In genomic region chr1:69244211-69244610, GRCh38 we compare ENCODE assay signal across 22 cellular contexts.
DNase-seq lines count a peak whose midpoint lies in the region; ATAC-seq and TF ChIP-seq lines count a peak whose summit lies in the region.
"Had no signal": no experiment of that assay in that cellular context is flagged by ENCODE, and none has a peak within 500 bp of the region (broad histone marks: within the 10 kb centered on the region; RNA-seq: fewer than 3 reads in every experiment).

No MANE protein-coding gene starts in this region.

- H3K79me2 ChIP-seq in H9 (ENCODE audit: insufficient read depth, low read length) = no peaks in the 10 kb centered on the region

- H3K9me3 Mint-ChIP-seq in H9 = no peaks in the 10 kb centered on the region

- H3K4me3 ChIP-seq in A673 (ENCODE audit: low read depth, low read length, poor library complexity, severe bottlenecking) (no peak overlapping the region), choroid plexus epithelial cell (ENCODE audit: low read depth, low read length) (no peak overlapping the region), iPS-18a (ENCODE audit: low read length) (peak overlapping the region; percentile 26), uterus (no peak overlapping the region), left lung (no peak overlapping the region)

- no peak overlapping the region for H3K23ac ChIP-seq in H9 (ENCODE audit: insufficient read length, low read depth, low read length)

- no peak overlapping the region for H2BK12ac ChIP-seq in H9 (ENCODE audit: insufficient read length, low read depth, low read length)

- no peaks in the 10 kb centered on the region for H3K23me2 ChIP-seq in H9 (ENCODE audit: insufficient read length, low read depth, low read length, poor library complexity, severe bottlenecking)

- TF ChIP-seq POLR2A in uterus (IDR thresholded peaks at IDR 0.05) = no peak

- H3K4me1 Mint-ChIP-seq in H9 = peaks cover 20 to 23% of the 10 kb centered on the region in 2 experiments
- H3K4me1 Mint-ChIP-seq: B cell, CD14-positive monocyte, IgD-negative memory B cell had no signal

- H3K79me1 ChIP-seq in H9 (ENCODE audit: insufficient read depth, low read depth, low read length, poor library complexity, severe bottlenecking) = no peaks in the 10 kb centered on the region

- H3K4me2 ChIP-seq in H9 (ENCODE audit: insufficient read depth, insufficient read length, low read length) = no peak overlapping the region

- no peak overlapping the region for H2BK20ac ChIP-seq in H9 (ENCODE audit: low read depth, low read length, poor library complexity, severe bottlenecking)

- TF ChIP-seq CTCF in A673 (conservative IDR thresholded peaks at IDR 0.05; ENCODE audit: low read depth, low read length) = no peak
- TF ChIP-seq CTCF in H9 (conservative IDR thresholded peaks at IDR 0.05) = no peak
- TF ChIP-seq CTCF in choroid plexus epithelial cell (conservative IDR thresholded peaks at IDR 0.05; ENCODE audit: low read depth, low read length) = no peak
- TF ChIP-seq CTCF in uterus (IDR thresholded peaks at IDR 0.05) = no peak
- no peak for TF ChIP-seq CTCF in left lung (IDR thresholded peaks at IDR 0.05)

- H3K9ac ChIP-seq in H9 (ENCODE audit: extremely low read depth, insufficient read length, low read length) (no peak overlapping the region), iPS-18a (ENCODE audit: low read length) (no peak overlapping the region)

- DNase-seq in A673 (ENCODE audit: low spot score) (peak; percentile 4), H9 (peak; percentile 55), choroid plexus epithelial cell (ENCODE audit: low read depth) (peak; percentile 1), uterus (no peak), left lung (no peak)
- DNase-seq: EL, Karpas-422, MV-4-11, NCI-H1105 treated with DMSO at 0.1 percent for 48 hours, NCI-H1694 treated with DMSO at 0.1 percent for 48 hours, NCI-H2081 treated with DMSO at 0.1 percent for 48 hours, NCI-H2171 treated with DMSO at 0.1 percent for 48 hours, NCI-H446 treated with DMSO at 0.1 percent for 48 hours, NCI-H748 treated with DMSO at 0.1 percent for 48 hours had no signal

- WGBS in H9 (ENCODE audit: extremely low coverage, insufficient read length, low lambda C conversion rate) = no CpG with 5 or more reads among the region's 1 CpG

- H3K14ac ChIP-seq in H9 (ENCODE audit: insufficient read depth, low read length) = no peak overlapping the region

- H3K4me1 ChIP-seq in A673 (ENCODE audit: insufficient read depth, low read length, poor library complexity, severe bottlenecking) (no peaks in the 10 kb centered on the region), H9 (ENCODE audit: insufficient read depth, low read length) (peaks cover 3% of the 10 kb centered on the region; the same call in 1 of the 2 replicates), iPS-18a (ENCODE audit: control insufficient read depth, low read depth, low read length) (peaks cover 20% of the 10 kb centered on the region), uterus (no peaks in the 10 kb centered on the region), left lung (no peaks in the 10 kb centered on the region)

- H2AFZ ChIP-seq in H9 (ENCODE audit: low read length) = no peak overlapping the region

- no peaks in the 10 kb centered on the region for H3K36me3 ChIP-seq in A673 (ENCODE audit: insufficient read depth, low read length, poor library complexity, severe bottlenecking)
- H3K36me3 ChIP-seq in iPS-18a (ENCODE audit: control insufficient read depth, low read depth, low read length) = no peaks in the 10 kb centered on the region
- no peaks in the 10 kb centered on the region for H3K36me3 ChIP-seq in uterus
- no peaks in the 10 kb centered on the region for H3K36me3 ChIP-seq in left lung

- POLR2A ChIA-PET in A673 (lab: Charles Lee; ENCODE audit: low non-redundant PET) = no interaction called here

- H4K91ac ChIP-seq in H9 (ENCODE audit: insufficient read length, low read depth, low read length) = no peak overlapping the region

- H4K20me1 ChIP-seq in H9 (ENCODE audit: control insufficient read depth, insufficient read depth, insufficient read length) = no peaks in the 10 kb centered on the region

- no peak overlapping the region for H3K4ac ChIP-seq in H9 (ENCODE audit: low read depth, low read length)

- intact Hi-C loops in A673 (cut with micrococcal nuclease; ENCODE audit: unreplicated experiment) = no loop called here
- intact Hi-C loops in uterus (cut with DNase I; ENCODE audit: low total_unique reads) = no loop called here
- intact Hi-C loops in left lung (cut with DNase I) = no loop called here

- H3K27ac Mint-ChIP-seq in H9 = no peak overlapping the region
- H3K27ac Mint-ChIP-seq: B cell, CD14-positive monocyte, IgD-negative memory B cell had no signal

- H3K9me3 ChIP-seq in A673 (ENCODE audit: low read depth, low read length, poor library complexity, severe bottlenecking) (no peaks in the 10 kb centered on the region), H9 (ENCODE audit: control insufficient read depth, low read depth, low read length) (no peaks in the 10 kb centered on the region), iPS-18a (ENCODE audit: control insufficient read depth, low read depth, low read length) (no peaks in the 10 kb centered on the region), uterus (no peaks in the 10 kb centered on the region), left lung (no peaks in the 10 kb centered on the region)

- no peak overlapping the region for H2BK120ac ChIP-seq in H9 (ENCODE audit: low read depth, low read length, poor library complexity, severe bottlenecking)

- no peak overlapping the region for H2BK15ac ChIP-seq in H9 (ENCODE audit: low read depth, low read length)

- no peak overlapping the region for H3T11ph ChIP-seq in H9 (ENCODE audit: low read length)

- no peak overlapping the region for H4K5ac ChIP-seq in H9 (ENCODE audit: insufficient read length, low read depth, low read length)

- CTCF ChIA-PET in A673 (lab: Charles Lee) = no interaction called here

- no peaks in the 10 kb centered on the region for H3K27me3 ChIP-seq in A673 (replicated peaks; ENCODE audit: insufficient read depth, low read depth, low read length, poor library complexity)
- H3K27me3 ChIP-seq in H9 (ENCODE audit: insufficient read depth, low read length) = no peaks in the 10 kb centered on the region; the same call in 1 of the 2 replicates
- H3K27me3 ChIP-seq in iPS-18a (ENCODE audit: control insufficient read depth, insufficient read depth, low read length) = peaks cover 39% of the 10 kb centered on the region
- no peaks in the 10 kb centered on the region for H3K27me3 ChIP-seq in uterus
- H3K27me3 ChIP-seq in left lung = no peaks in the 10 kb centered on the region

- no peak overlapping the region for H3K18ac ChIP-seq in H9 (ENCODE audit: insufficient read length, low read depth, low read length)

- H3K4me3 Mint-ChIP-seq in H9 = no peak overlapping the region
- H3K4me3 Mint-ChIP-seq: B cell, CD14-positive monocyte, IgD-negative memory B cell had no signal

- H4K8ac ChIP-seq in H9 (replicated peaks; ENCODE audit: insufficient read length, low read depth, low read length) = no peak overlapping the region

- no peak overlapping the region for H2BK5ac ChIP-seq in H9 (ENCODE audit: insufficient read length, low read length)

- no peak overlapping the region for H2AK5ac ChIP-seq in H9 (ENCODE audit: insufficient read length, low read length)

- no peak overlapping the region for H3K27ac ChIP-seq in A673 (ENCODE audit: low read depth, low read length, poor library complexity, severe bottlenecking)
- no peak overlapping the region for H3K27ac ChIP-seq in H9 (ENCODE audit: insufficient read length, low read depth, low read length)
- no peak overlapping the region for H3K27ac ChIP-seq in iPS-18a (ENCODE audit: low read length)
- H3K27ac ChIP-seq in uterus = no peak overlapping the region
- no peak overlapping the region for H3K27ac ChIP-seq in left lung

- no peak overlapping the region for H3K56ac ChIP-seq in H9 (ENCODE audit: insufficient read length, low read depth, low read length)

- peaks cover 80% of the 10 kb centered on the region for H3K27me3 Mint-ChIP-seq in H9 (ENCODE audit: low read depth)
- H3K27me3 Mint-ChIP-seq: B cell, IgD-negative memory B cell had no signal

- no peaks in the 10 kb centered on the region for H3K36me3 Mint-ChIP-seq in H9 (ENCODE audit: insufficient read depth in 1 of 3, low read depth in 3 of 3)
- H3K36me3 Mint-ChIP-seq: CD14-positive monocyte, IgD-negative memory B cell had no signal

- ATAC-seq in GM21447 (IDR thresholded peaks at IDR 0.05; ENCODE audit: unreplicated experiment) (no peak), GM21717 (IDR thresholded peaks at IDR 0.05; ENCODE audit: unreplicated experiment) (no peak), left lung (no peak)
- ATAC-seq: HCT116, SK-N-SH treated with all-trans-retinoic acid at 6 μM for 48 hours had no signal

- no TSS peak for BruUV-seq in A673 (replicated peaks; lab: Mats Ljungman, UMichigan)

Comparison
In these comparisons a context has a peak if more than half of its experiments do, and no peak if none do; other contexts are left out.
1. DNase-seq: peak in A673 (single experiment), H9 (single experiment) and choroid plexus epithelial cell (single experiment); none in uterus (0 of 2) and left lung (0 of 2).